ENCODE assay signal across 14 cellular contexts in genomic region chr7:118312966-118313365, GRCh38.
DNase-seq lines count a peak whose midpoint lies in the region; ATAC-seq lines count a peak whose summit lies in the region.
"Had no signal": no experiment of that assay in that cellular context is flagged by ENCODE, and none has a peak within 500 bp of the region (broad histone marks: within the 10 kb centered on the region; RNA-seq: fewer than 3 reads in every experiment).

No MANE protein-coding gene starts in this region.

- H3K27me3 Mint-ChIP-seq in activated T-cell treated with anti-CD3 and anti-CD28 coated beads, Interleukin-2, amount 50 U/mL, for 72 hours (ENCODE audit: low read depth): peaks cover 20% of the 10 kb centered on the region
- H3K27me3 Mint-ChIP-seq in stimulated activated naive CD8-positive, alpha-beta T cell treated with anti-CD3 and anti-CD28 coated beads, Interleukin-15, amount 100 ng/mL, for 72 hours: peaks cover 58% of the 10 kb centered on the region

- peak overlapping the region; percentile 46 to 73 for H3K4me3 Mint-ChIP-seq in activated T-cell treated with anti-CD3 and anti-CD28 coated beads, Interleukin-2, amount 50 U/mL, for 72 hours
- H3K4me3 Mint-ChIP-seq in stimulated activated naive CD8-positive, alpha-beta T cell treated with anti-CD3 and anti-CD28 coated beads, Interleukin-15, amount 100 ng/mL, for 72 hours: peak overlapping the region; percentile 61 to 65
- H3K4me3 Mint-ChIP-seq: HFFc6 had no signal

- H3K36me3 Mint-ChIP-seq in activated T-cell treated with anti-CD3 and anti-CD28 coated beads, Interleukin-2, amount 50 U/mL, for 72 hours (ENCODE audit: insufficient read depth in 2 of 2): peaks cover 14 to 15% of the 10 kb centered on the region in 2 donors

- H3K27ac Mint-ChIP-seq in activated T-cell treated with anti-CD3 and anti-CD28 coated beads, Interleukin-2, amount 50 U/mL, for 72 hours: peak overlapping the region; percentile 90
- H3K27ac Mint-ChIP-seq in stimulated activated naive CD8-positive, alpha-beta T cell treated with anti-CD3 and anti-CD28 coated beads, Interleukin-15, amount 100 ng/mL, for 72 hours: peak overlapping the region; percentile 93 to 100
- H3K27ac Mint-ChIP-seq: HFFc6 had no signal

- H3K9me3 Mint-ChIP-seq in activated T-cell treated with anti-CD3 and anti-CD28 coated beads, Interleukin-2, amount 50 U/mL, for 72 hours: peaks cover 18 to 23% of the 10 kb centered on the region in 2 donors
- H3K9me3 Mint-ChIP-seq in stimulated activated naive CD8-positive, alpha-beta T cell treated with anti-CD3 and anti-CD28 coated beads, Interleukin-15, amount 100 ng/mL, for 72 hours: peaks cover 41 to 52% of the 10 kb centered on the region in 2 donors

- ATAC-seq in activated T-cell treated with anti-CD3 and anti-CD28 coated beads, Interleukin-2, amount 50 U/mL, for 72 hours (replicated peaks in 1 of 2): peak; percentile 80 to 84
- ATAC-seq in HG02623 (IDR thresholded peaks at IDR 0.05; ENCODE audit: unreplicated experiment) (peak; percentile 64), HG03469 (IDR thresholded peaks at IDR 0.05; ENCODE audit: unreplicated experiment) (peak; percentile 58)
- peak; percentile 91 for ATAC-seq in stimulated activated naive CD8-positive, alpha-beta T cell treated with anti-CD3 and anti-CD28 coated beads, Interleukin-15, amount 100 ng/mL, for 72 hours
- ATAC-seq: body of pancreas, left colon, pancreas had no signal

- H3K4me1 Mint-ChIP-seq in activated T-cell treated with anti-CD3 and anti-CD28 coated beads, Interleukin-2, amount 50 U/mL, for 72 hours (ENCODE audit: low read depth): peaks cover 25% of the 10 kb centered on the region
- H3K4me1 Mint-ChIP-seq in stimulated activated naive CD8-positive, alpha-beta T cell treated with anti-CD3 and anti-CD28 coated beads, Interleukin-15, amount 100 ng/mL, for 72 hours: peaks cover 33% of the 10 kb centered on the region

- peak in 1 of 2 donors; percentile 8 for DNase-seq in activated T-cell treated with anti-CD3 and anti-CD28 coated beads, Interleukin-2, amount 50 U/mL, for 72 hours
- DNase-seq in activated T-cell treated with anti-CD3 and anti-CD28 coated beads, Interleukin-2, amount 50 U/mL, for 1 hour: no peak
- peak; percentile 12 to 28 for DNase-seq in stimulated activated naive CD8-positive, alpha-beta T cell treated with anti-CD3 and anti-CD28 coated beads, Interleukin-15, amount 100 ng/mL, for 72 hours
- DNase-seq in NCI-H1417 treated with DMSO at 0.1 percent for 48 hours (lab: John Stamatoyannopoulos, UW) (no peak), HT-29 (ENCODE audit: low spot score) (no peak)
- no peak for DNase-seq in stimulated activated CD4-positive, alpha-beta T cell treated with anti-CD3 and anti-CD28 coated beads, Interleukin-4, amount 100 ng/mL, for 4 hours
- DNase-seq: ACHN, body of pancreas, HFFc6, left colon, NCI-H187, pancreas had no signal

Comparison
In these comparisons a context has a peak if more than half of its experiments do, and no peak if none do; other contexts are left out.
1. DNase-seq: peak in stimulated activated naive CD8-positive, alpha-beta T cell treated with anti-CD3 and anti-CD28 coated beads, Interleukin-15, amount 100 ng/mL, for 72 hours (2 of 2); none in activated T-cell treated with anti-CD3 and anti-CD28 coated beads, Interleukin-2, amount 50 U/mL, for 1 hour (single experiment), NCI-H1417 treated with DMSO at 0.1 percent for 48 hours (single experiment), HT-29 (single experiment) and stimulated activated CD4-positive, alpha-beta T cell treated with anti-CD3 and anti-CD28 coated beads, Interleukin-4, amount 100 ng/mL, for 4 hours (0 of 2).
2. Peak in every context shown above with its lines, with median percentiles within 50 percentile points of each other: ATAC-seq.